ENCODE assay signal across 8 cellular contexts in genomic region chr12:122865268-122866231, GRCh38. TPM values are rescaled to one million over a fixed set of nuclear protein-coding genes. Genes with fewer than 3 reads are reported as not detected.
DNase-seq lines count a peak whose midpoint lies in the region; ATAC-seq and TF ChIP-seq lines count a peak whose summit lies in the region.

No MANE protein-coding gene starts in this region.

- ATAC-seq in HCT116 (peak; percentile 59), lower lobe of right lung (peak; percentile 1 to 12), HG03196 (IDR thresholded peaks at IDR 0.05; ENCODE audit: unreplicated experiment) (no peak), GM18858 (IDR thresholded peaks at IDR 0.05; ENCODE audit: unreplicated experiment) (no peak), HG03439 (IDR thresholded peaks at IDR 0.05; ENCODE audit: unreplicated experiment) (no peak)

- H3K27ac ChIP-seq in HCT116 (ENCODE audit: low read depth, low read length) (no peak overlapping the region), mammary epithelial cell (ENCODE audit: insufficient read depth, low read depth, low read length) (no peak overlapping the region), lower lobe of right lung (no peak overlapping the region)

- H3K79me2 ChIP-seq in HCT116 (ENCODE audit: insufficient read depth, low read length) = peaks cover 13% of the 10 kb centered on the region
- peaks cover 59% of the 10 kb centered on the region for H3K79me2 ChIP-seq in mammary epithelial cell (ENCODE audit: insufficient read depth, low read length)

- intact Hi-C loops in HCT116 (cut with micrococcal nuclease) = no loop called here
- intact Hi-C loops in mammary epithelial cell (cut with micrococcal nuclease) = no loop called here
- intact Hi-C loops in lower lobe of right lung (cut with DNase I) = no loop called here

- H4K20me1 ChIP-seq in HCT116 (ENCODE audit: insufficient read depth) (no peaks in the 10 kb centered on the region), mammary epithelial cell (ENCODE audit: insufficient read depth, low read length) (no peaks in the 10 kb centered on the region)

- DNase-seq in BE2C (peak; percentile 53), HCT116 (ENCODE audit: low read depth, low spot score) (peak; percentile 16), mammary epithelial cell (no peak), lower lobe of right lung (peak; percentile 63)
- no peak for DNase-seq in effector CD4-positive, alpha-beta T cell

- TF ChIP-seq CTCF in BE2C (IDR thresholded peaks at IDR 0.05; ENCODE audit: low read depth, low read length) = peak; percentile 50
- peak; percentile 23 to 65 (median 60); a peak in 5 of 6 replicates for TF ChIP-seq CTCF in HCT116 (IDR thresholded peaks at IDR 0.05 in 2 of 3, conservative IDR thresholded peaks at IDR 0.05 in 1 of 3; ENCODE audit: borderline replicate concordance in 1 of 3, insufficient read depth in 1 of 3, low read depth in 2 of 3, low read length in 2 of 3)
- peak; percentile 25 to 52 for TF ChIP-seq CTCF in mammary epithelial cell (conservative IDR thresholded peaks at IDR 0.05 in 1 of 2, IDR thresholded peaks at IDR 0.05 in 1 of 2; ENCODE audit: extremely low read depth in 1 of 2, insufficient read depth in 1 of 2, low read depth in 1 of 2, low read length in 2 of 2)
- TF ChIP-seq CTCF in lower lobe of right lung (IDR thresholded peaks at IDR 0.05) = peak; percentile 32

- H3K9me3 ChIP-seq in BE2C = no peaks in the 10 kb centered on the region
- H3K9me3 ChIP-seq in HCT116 (ENCODE audit: control insufficient read depth in 1 of 2, insufficient read depth in 1 of 2, low read depth in 1 of 2, low read length in 2 of 2) = no peaks in the 10 kb centered on the region
- H3K9me3 ChIP-seq in mammary epithelial cell (replicated peaks; ENCODE audit: insufficient read depth, low read length) = no peaks in the 10 kb centered on the region
- no peaks in the 10 kb centered on the region for H3K9me3 ChIP-seq in lower lobe of right lung

- POLR2A ChIA-PET in HCT116 (lab: Charles Lee) = no interaction called here

- H3K4me3 ChIP-seq in BE2C (ENCODE audit: low read depth, low read length) (no peak overlapping the region), HCT116 (replicated peaks in 1 of 2; ENCODE audit: low read depth in 1 of 2, low read length in 2 of 2) (no peak overlapping the region), mammary epithelial cell (replicated peaks in 1 of 3; ENCODE audit: insufficient read depth in 1 of 3, low read depth in 2 of 3, low read length in 3 of 3) (no peak overlapping the region), lower lobe of right lung (no peak overlapping the region)

- H3K4me1 ChIP-seq in BE2C (peaks cover 10% of the 10 kb centered on the region), HCT116 (ENCODE audit: control insufficient read depth in 1 of 2, insufficient read depth in 2 of 2, low read length in 2 of 2) (no peaks in the 10 kb centered on the region), mammary epithelial cell (ENCODE audit: insufficient read depth, low read length) (peaks cover 38% of the 10 kb centered on the region), lower lobe of right lung (peaks cover 61% of the 10 kb centered on the region)

- CTCF ChIA-PET in HCT116 (lab: Charles Lee) = interaction anchor here (0.8 to 1.4 kb wide), 3 partner anchors 15 to 373 kb away, joined by 3 to 4 read pairs (median 3); no protein-coding TSS in a partner anchor
- CTCF ChIA-PET in mammary epithelial cell (lab: Charles Lee; ENCODE audit: low non-redundant PET) = interaction anchor here (0.7 kb wide), 1 partner anchor 71 kb away, joined by 3 read pairs; no protein-coding TSS in a partner anchor

- dilution Hi-C loops in mammary epithelial cell (cut with HindIII; ENCODE audit: low sequenced_read_pairs) = no loop called here

- RAD21 ChIA-PET in HCT116 (lab: Charles Lee; ENCODE audit: low non-redundant PET in 1 of 2, low total read pairs in 2 of 2, uncharacterized antibody in 2 of 2, unreplicated experiment in 2 of 2) = no interaction called here

- TF ChIP-seq RAD21 in HCT116 (IDR thresholded peaks at IDR 0.05; ENCODE audit: low read depth) = peak; percentile 35

- no peak overlapping the region for H2AFZ ChIP-seq in HCT116 (ENCODE audit: low read depth, low read length, poor library complexity, severe bottlenecking)
- H2AFZ ChIP-seq in mammary epithelial cell (ENCODE audit: low read depth, low read length) = no peak overlapping the region

- WGBS in mammary epithelial cell (ENCODE audit: low coverage, missing lambda C conversion rate) = 75% methylated on average over 24 of the region's 43 CpGs

- TF ChIP-seq POLR2A in HCT116 (IDR thresholded peaks at IDR 0.05; ENCODE audit: borderline replicate concordance, extremely low read depth, insufficient read depth, insufficient read length) = no peak

- H3K9ac ChIP-seq in HCT116 (ENCODE audit: low read length) (no peak overlapping the region), mammary epithelial cell (ENCODE audit: insufficient read depth, low read length) (no peak overlapping the region)

- H3K27me3 ChIP-seq in BE2C = no peaks in the 10 kb centered on the region
- H3K27me3 ChIP-seq in HCT116 (ENCODE audit: insufficient read depth, low read length) = no peaks in the 10 kb centered on the region
- H3K27me3 ChIP-seq in mammary epithelial cell (ENCODE audit: insufficient read depth, low read length) = no peaks in the 10 kb centered on the region
- no peaks in the 10 kb centered on the region for H3K27me3 ChIP-seq in lower lobe of right lung (ENCODE audit: low read depth)

- peaks cover 22% of the 10 kb centered on the region for H3K36me3 ChIP-seq in BE2C
- H3K36me3 ChIP-seq in HCT116 (ENCODE audit: control insufficient read depth in 1 of 2, insufficient read depth in 2 of 2, low read length in 2 of 2) = peaks cover 16 to 24% of the 10 kb centered on the region in 2 experiments; a peak in 3 of 4 replicates
- H3K36me3 ChIP-seq in mammary epithelial cell (ENCODE audit: insufficient read depth, low read length) = peaks cover 36% of the 10 kb centered on the region
- peaks cover 85% of the 10 kb centered on the region for H3K36me3 ChIP-seq in lower lobe of right lung

- BruUV-seq in HCT116 (replicated peaks; lab: Mats Ljungman, UMichigan) (no TSS peak), mammary epithelial cell (replicated peaks; lab: Mats Ljungman, UMichigan) (no TSS peak)

- H3K4me2 ChIP-seq in HCT116 (ENCODE audit: low read length) = no peak overlapping the region
- H3K4me2 ChIP-seq in mammary epithelial cell (ENCODE audit: insufficient read depth, low read depth, low read length) = no peak overlapping the region

- H3K9me2 ChIP-seq in HCT116 (ENCODE audit: insufficient read depth) = no peaks in the 10 kb centered on the region

- in situ Hi-C loops in mammary epithelial cell (cut with MboI; ENCODE audit: low sequenced_read_pairs in 2 of 2) = no loop called here

TF ChIP-seq in HCT116, 20 proteins besides CTCF, POLR2A, EP300 and RAD21:
- TF ChIP-seq ZFX (IDR thresholded peaks at IDR 0.05) (no peak), MAX (IDR thresholded peaks at IDR 0.05) (peak; percentile 38; the same call in 1 of the 2 replicates), SIN3A (IDR thresholded peaks at IDR 0.05; ENCODE audit: low read depth) (no peak), JUND (IDR thresholded peaks at IDR 0.05) (no peak)

RNA-seq across cellular contexts. Expression of gene HIP1R, which starts 30.3 kb away (rescaled TPM):
- polyA plus RNA-seq in BE2C (2012; ENCODE audit: insufficient read depth, insufficient read length, low read depth) = 0.85 TPM
- 57.8 TPM for total RNA-seq in HCT116 (2021; ENCODE audit: unreplicated experiment)
- 36.7 and 38.8 TPM in 2 replicates for polyA plus RNA-seq in HCT116 (2012)
- 10 to 100 TPM; 52.1 to 59.7 TPM for total RNA-seq in mammary epithelial cell
- 22.5 TPM for polyA plus RNA-seq in mammary epithelial cell
- 105 TPM for polyA minus RNA-seq in mammary epithelial cell
- total RNA-seq in lower lobe of right lung = 28.2 TPM

RNA-seq across cellular contexts. Expression of gene VPS37B, which starts 30.4 kb away (rescaled TPM):
- polyA plus RNA-seq in BE2C (2012; ENCODE audit: insufficient read depth, insufficient read length, low read depth) = 34.9 TPM
- 55.0 TPM for total RNA-seq in HCT116 (2021; ENCODE audit: unreplicated experiment)
- polyA plus RNA-seq in HCT116 (2012) = 48.3 and 53.6 TPM in 2 replicates
- 10 to 100 TPM; 30.8 to 60.7 TPM for total RNA-seq in mammary epithelial cell
- polyA plus RNA-seq in mammary epithelial cell = 56.7 TPM
- polyA minus RNA-seq in mammary epithelial cell = 35.7 TPM
- total RNA-seq in lower lobe of right lung = 34.5 TPM

Comparison
In these comparisons a context has a peak if more than half of its experiments do, and no peak if none do; other contexts are left out.
1. DNase-seq: peak in BE2C (single experiment), HCT116 (single experiment) and lower lobe of right lung (single experiment); none in mammary epithelial cell (single experiment) and effector CD4-positive, alpha-beta T cell (single experiment).
2. ATAC-seq: peak in HCT116 (single experiment) and lower lobe of right lung (2 of 2); none in HG03196 (single experiment), GM18858 (single experiment) and HG03439 (single experiment).
3. Peak in every context shown above with its lines, with median percentiles within 50 percentile points of each other: CTCF ChIP-seq.